ENCODE assay signal across 8 cellular contexts in the genomic region with DNA sequence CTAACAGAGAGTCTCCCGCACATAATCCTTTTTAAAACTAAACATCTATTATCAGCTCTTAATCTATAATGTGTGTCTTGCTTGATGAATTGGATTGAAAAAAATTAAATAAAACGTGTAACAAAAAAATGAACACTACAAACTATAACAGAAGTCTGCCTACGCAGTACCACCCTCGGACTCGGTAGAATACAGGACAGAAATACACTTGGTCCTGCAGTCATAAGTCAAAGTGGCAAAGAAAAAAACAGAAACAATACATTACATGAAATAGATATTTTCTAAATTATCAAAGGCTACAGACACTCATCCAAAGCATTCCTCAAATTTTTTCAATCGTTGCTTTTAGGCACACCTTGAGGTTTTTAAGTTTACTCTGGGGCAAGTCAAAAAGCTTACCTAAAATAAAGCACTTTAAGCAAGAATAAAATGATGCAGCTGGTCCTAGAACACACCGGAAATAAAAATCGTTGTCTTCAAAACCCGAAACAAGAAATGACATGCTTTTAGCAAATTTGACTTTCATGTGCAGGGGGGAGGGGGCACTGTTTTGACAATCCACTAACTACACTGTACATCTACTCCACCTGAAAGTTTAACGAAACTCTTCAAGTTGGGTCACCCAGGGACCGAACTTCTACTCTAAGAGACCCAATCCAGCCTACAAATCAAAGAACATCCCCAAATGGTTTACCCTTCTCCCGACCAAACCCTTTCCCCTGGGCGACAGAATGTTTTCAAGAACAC. TPM values are rescaled to one million over a fixed set of nuclear protein-coding genes. Genes with fewer than 3 reads are reported as not detected.
DNase-seq lines count a peak whose midpoint lies in the region; ATAC-seq lines count a peak whose summit lies in the region.

No MANE protein-coding gene starts in this region.

- H3K27me3 ChIP-seq in HUES64 (ENCODE audit: insufficient read depth, low read length) (no peaks in the 10 kb centered on the region), iPS-18a (ENCODE audit: control insufficient read depth, insufficient read depth, low read length) (no peaks in the 10 kb centered on the region)

- no peaks in the 10 kb centered on the region for H3K9me3 Mint-ChIP-seq in activated naive CD4-positive, alpha-beta T cell treated with anti-CD3 and anti-CD28 coated beads, Interleukin-2, amount 10 ng/mL, durations not matched to agents 7 days and 5 days

- H3K27ac ChIP-seq in HUES64 (ENCODE audit: low read depth, low read length) (peak overlapping the region; percentile 96), iPS-18a (ENCODE audit: low read length) (no peak overlapping the region)

- peaks cover 45% of the 10 kb centered on the region for H3K4me1 Mint-ChIP-seq in activated naive CD4-positive, alpha-beta T cell treated with anti-CD3 and anti-CD28 coated beads, Interleukin-2, amount 10 ng/mL, durations not matched to agents 7 days and 5 days

- peaks cover 44% of the 10 kb centered on the region for H3K4me1 ChIP-seq in HUES64 (ENCODE audit: insufficient read depth, low read length)
- H3K4me1 ChIP-seq in iPS-18a (ENCODE audit: control insufficient read depth, low read depth, low read length), result peaks cover 19% of the 10 kb centered on the region

- H3K4me3 ChIP-seq in HUES64 (ENCODE audit: low read length) (peak overlapping the region; percentile 71), iPS-18a (ENCODE audit: low read length) (peak overlapping the region; percentile 82)

- H3K9me3 ChIP-seq in HUES64 (ENCODE audit: insufficient read depth, low read depth, low read length), result no peaks in the 10 kb centered on the region
- no peaks in the 10 kb centered on the region for H3K9me3 ChIP-seq in iPS-18a (ENCODE audit: control insufficient read depth, low read depth, low read length)

- H3K36me3 ChIP-seq in HUES64 (ENCODE audit: insufficient read depth, low read length), result no peaks in the 10 kb centered on the region
- no peaks in the 10 kb centered on the region for H3K36me3 ChIP-seq in iPS-18a (ENCODE audit: control insufficient read depth, low read depth, low read length)

- DNase-seq in activated naive CD4-positive, alpha-beta T cell treated with anti-CD3 and anti-CD28 coated beads, Interleukin-2, amount 10 ng/mL, durations not matched to agents 7 days and 5 days, result peak; percentile 75
- peak; percentile 48 for DNase-seq in stimulated activated CD4-positive, alpha-beta T cell treated with anti-CD3 and anti-CD28 coated beads, Interleukin-1b, Interleukin-23, amount 100 ng/mL, for 48 hours
- DNase-seq in LoVo (ENCODE audit: low spot score), result no peak

- H3K36me3 Mint-ChIP-seq in activated naive CD4-positive, alpha-beta T cell treated with anti-CD3 and anti-CD28 coated beads, Interleukin-2, amount 10 ng/mL, durations not matched to agents 7 days and 5 days, result peaks cover 24% of the 10 kb centered on the region

- H3K4me3 Mint-ChIP-seq in activated naive CD4-positive, alpha-beta T cell treated with anti-CD3 and anti-CD28 coated beads, Interleukin-2, amount 10 ng/mL, durations not matched to agents 7 days and 5 days, result peak overlapping the region; percentile 88

- H3K27me3 Mint-ChIP-seq in activated naive CD4-positive, alpha-beta T cell treated with anti-CD3 and anti-CD28 coated beads, Interleukin-2, amount 10 ng/mL, durations not matched to agents 7 days and 5 days, result peaks cover 4% of the 10 kb centered on the region

- H3K9ac ChIP-seq in HUES64 (ENCODE audit: low read depth, low read length), result peak overlapping the region; percentile 76
- H3K9ac ChIP-seq in iPS-18a (ENCODE audit: low read length), result peak overlapping the region; percentile 82

- 3% methylated on average over 11 of the region's 13 CpGs for whole genome bisulfite sequencing in HUES64

- peak; percentile 5 for ATAC-seq in GM18498 (IDR thresholded peaks at IDR 0.05; ENCODE audit: unreplicated experiment)
- no peak for ATAC-seq in GM21528 (IDR thresholded peaks at IDR 0.05; ENCODE audit: low FRiP score, unreplicated experiment)
- no peak for ATAC-seq in GM21381 (IDR thresholded peaks at IDR 0.05; ENCODE audit: unreplicated experiment)

- CTCF ChIA-PET in activated naive CD4-positive, alpha-beta T cell treated with anti-CD3 and anti-CD28 coated beads, Interleukin-2, amount 10 ng/mL, durations not matched to agents 7 days and 5 days (lab: Charles Lee), result interaction anchor here (0.6 kb wide), 1 partner anchor 89 kb away, joined by 3 read pairs; no protein-coding TSS in a partner anchor

- peak overlapping the region; percentile 88 for H3K27ac Mint-ChIP-seq in activated naive CD4-positive, alpha-beta T cell treated with anti-CD3 and anti-CD28 coated beads, Interleukin-2, amount 10 ng/mL, durations not matched to agents 7 days and 5 days

RNA-seq across cellular contexts. Expression of a gene that starts 1.3 kb away (rescaled TPM):
- 103 TPM for polyA plus RNA-seq in HUES64 (2013, experiment 1 of 2)
- polyA plus RNA-seq in HUES64 (2013, experiment 2 of 2), result 111 TPM

RNA-seq across cellular contexts. Expression of a gene that starts 22.9 kb away (rescaled TPM):
- polyA plus RNA-seq in HUES64 (2013, experiment 1 of 2), result 10.4 TPM
- polyA plus RNA-seq in HUES64 (2013, experiment 2 of 2), result 10.0 TPM
